Comparison of ENCODE assay signal across 1 cellular context in the genomic region with DNA sequence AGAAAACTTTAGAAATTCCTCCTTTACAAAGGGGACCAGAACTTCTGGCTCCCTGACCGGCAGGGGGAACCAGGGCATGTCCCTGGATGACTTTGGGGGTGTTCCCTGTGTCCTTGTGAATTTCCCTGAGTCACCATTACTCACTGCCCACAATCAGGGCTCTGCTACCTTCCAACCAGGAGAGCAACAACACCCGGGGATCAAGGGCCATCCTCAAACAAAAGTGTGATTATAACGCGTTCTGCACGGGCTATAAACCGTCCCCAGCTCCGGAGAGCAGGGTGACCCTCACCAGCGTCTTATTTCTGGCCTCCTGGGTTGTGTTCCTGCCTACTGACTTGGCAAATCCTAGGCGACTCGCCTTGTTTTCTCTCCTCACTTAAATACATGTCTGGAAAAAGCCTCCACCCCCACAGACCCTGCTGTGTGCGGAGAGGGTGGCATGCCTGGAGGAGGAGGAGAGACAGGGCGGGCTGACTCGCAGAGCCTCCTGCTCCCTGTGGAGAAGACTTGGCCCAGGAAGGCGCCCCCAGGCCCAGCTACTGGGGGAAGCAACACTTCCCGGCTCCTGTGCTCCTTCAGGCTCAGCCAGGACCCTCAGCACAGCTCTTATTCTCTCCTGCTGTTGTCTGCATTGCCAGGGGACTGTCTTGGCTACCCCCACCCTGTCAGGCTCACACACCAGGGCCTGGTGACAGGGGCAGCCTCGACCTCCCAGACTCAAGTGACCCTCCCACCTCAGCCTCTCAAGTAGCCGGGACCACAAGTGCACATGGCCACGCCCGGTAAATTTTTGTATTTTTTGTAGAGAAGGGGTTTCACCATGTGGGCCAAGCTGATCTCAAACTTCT.
A peak's percentile ranks its signal among the peaks of the same experiment; 100 is the strongest.
TF ChIP-seq lines count a peak whose summit lies in the region.

No MANE protein-coding gene starts in this region.

TF ChIP-seq in IMR-90, 13 proteins besides CTCF, POLR2A, EP300 and RAD21:
- peak; percentile 87 for TF ChIP-seq SMC3 (IDR thresholded peaks at IDR 0.05; ENCODE audit: low read depth, low read length)
- peak; percentile 94 for TF ChIP-seq FOS (IDR thresholded peaks at IDR 0.05; ENCODE audit: low read depth, low read length)
- TF ChIP-seq CEBPB (IDR thresholded peaks at IDR 0.05; ENCODE audit: low read depth, low read length): no peak
- peak; percentile 78 for TF ChIP-seq MAFK (IDR thresholded peaks at IDR 0.05; ENCODE audit: low read depth, low read length)
- no peak for TF ChIP-seq RFX5 (IDR thresholded peaks at IDR 0.05; ENCODE audit: low read depth, low read length)
- no peak for TF ChIP-seq MXI1 (IDR thresholded peaks at IDR 0.05; ENCODE audit: borderline replicate concordance, low read depth, low read length)
- peak; percentile 98 for TF ChIP-seq NFE2L2 (IDR thresholded peaks at IDR 0.05; ENCODE audit: low read depth, low read length)
- peak; percentile 71 for TF ChIP-seq RCOR1 (IDR thresholded peaks at IDR 0.05; ENCODE audit: insufficient replicate concordance, low read length)
- no peak for TF ChIP-seq CHD1 (IDR thresholded peaks at IDR 0.05; ENCODE audit: low read depth, low read length)
- TF ChIP-seq, protein P1, sequence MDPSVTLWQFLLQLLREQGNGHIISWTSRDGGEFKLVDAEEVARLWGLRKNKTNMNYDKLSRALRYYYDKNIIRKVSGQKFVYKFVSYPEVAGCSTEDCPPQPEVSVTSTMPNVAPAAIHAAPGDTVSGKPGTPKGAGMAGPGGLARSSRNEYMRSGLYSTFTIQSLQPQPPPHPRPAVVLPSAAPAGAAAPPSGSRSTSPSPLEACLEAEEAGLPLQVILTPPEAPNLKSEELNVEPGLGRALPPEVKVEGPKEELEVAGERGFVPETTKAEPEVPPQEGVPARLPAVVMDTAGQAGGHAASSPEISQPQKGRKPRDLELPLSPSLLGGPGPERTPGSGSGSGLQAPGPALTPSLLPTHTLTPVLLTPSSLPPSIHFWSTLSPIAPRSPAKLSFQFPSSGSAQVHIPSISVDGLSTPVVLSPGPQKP (IDR thresholded peaks at IDR 0.05; ENCODE audit: borderline replicate concordance, low read depth, low read length): no peak
- peak; percentile 37 for TF ChIP-seq MAZ (IDR thresholded peaks at IDR 0.05; ENCODE audit: borderline replicate concordance, low read depth, low read length)
- no peak for TF ChIP-seq USF2 (IDR thresholded peaks at IDR 0.05; ENCODE audit: low read depth, low read length)
- TF ChIP-seq BHLHE40 (IDR thresholded peaks at IDR 0.05; ENCODE audit: low read depth, low read length): peak; percentile 92
